Comparison of ENCODE assay signal across 30 cellular contexts in genomic region chr5:39331993-39332392, GRCh38. TPM values are rescaled to one million over a fixed set of nuclear protein-coding genes. Genes with fewer than 3 reads are reported as not detected.
"Had no signal": no experiment of that assay in that cellular context is flagged by ENCODE, and none has a peak within 500 bp of the region (broad histone marks: within the 10 kb centered on the region; RNA-seq: fewer than 3 reads in every experiment).

No MANE protein-coding gene starts in this region.

- H3K9me3 Mint-ChIP-seq: activated B cell treated with CpG ODN at 0.5 μM for 24 hours; effector memory CD8-positive, alpha-beta T cell; type B pancreatic cell had no signal

- H3K27ac Mint-ChIP-seq: activated B cell treated with CpG ODN at 0.5 μM for 24 hours; activated naive CD8-positive, alpha-beta T cell treated with anti-CD3 and anti-CD28 coated beads for 36 hours; effector memory CD8-positive, alpha-beta T cell; neural progenitor cell; type B pancreatic cell had no signal

- H3K27me3 ChIP-seq: colonic mucosa, esophagus muscularis mucosa, gastrocnemius medialis, neural progenitor cell, sigmoid colon, spleen had no signal

- H3K4me3 ChIP-seq: colonic mucosa, dorsolateral prefrontal cortex, esophagus muscularis mucosa, gastrocnemius medialis, lower lobe of right lung, neural progenitor cell, sigmoid colon, spleen, thoracic aorta had no signal

- H3K36me3 ChIP-seq: colonic mucosa, esophagus muscularis mucosa, gastrocnemius medialis, lower lobe of right lung, neural progenitor cell, sigmoid colon, spleen, thoracic aorta had no signal

- H3K27ac ChIP-seq: colonic mucosa, dorsolateral prefrontal cortex, esophagus muscularis mucosa, gastrocnemius medialis, lower lobe of right lung, neural progenitor cell, sigmoid colon, spleen, thoracic aorta had no signal

- H3K4me1 Mint-ChIP-seq: activated B cell treated with CpG ODN at 0.5 μM for 24 hours; activated naive CD8-positive, alpha-beta T cell treated with anti-CD3 and anti-CD28 coated beads for 36 hours; naive thymus-derived CD8-positive, alpha-beta T cell; neural progenitor cell had no signal

- H3K9ac ChIP-seq: neural progenitor cell had no signal

- DNase-seq: activated B cell treated with CpG ODN at 0.5 μM for 24 hours; activated CD4-positive, alpha-beta T cell treated with anti-CD3 and anti-CD28 coated beads for 4 hours; activated CD4-positive, alpha-beta T cell treated with anti-CD3 and anti-CD28 coated beads, Interleukin-2, amount 50 U/mL, for 48 hours; activated CD8-positive, alpha-beta memory T cell treated with anti-CD3 and anti-CD28 coated beads, Interleukin-2, amount 50 U/mL, for 48 hours; activated naive CD4-positive, alpha-beta T cell treated with Interleukin-2 at 50 U/mL for 16 hours; activated naive CD8-positive, alpha-beta T cell treated with anti-CD3 and anti-CD28 coated beads for 36 hours; activated T-cell treated with anti-CD3 and anti-CD28 coated beads, Interleukin-2, amount 50 U/mL, for 48 hours; amniotic stem cell; colonic mucosa; dorsolateral prefrontal cortex; effector memory CD8-positive, alpha-beta T cell; gastrocnemius medialis; head of caudate nucleus; left colon; lower lobe of right lung; naive thymus-derived CD8-positive, alpha-beta T cell; sigmoid colon; spleen; stimulated activated CD4-positive, alpha-beta T cell treated with anti-CD3 and anti-CD28 coated beads, Interleukin-4, amount 100 ng/mL, for 1 hour; stimulated activated naive CD4-positive, alpha-beta T cell; T-helper 9 cell had no signal

- H3K27me3 Mint-ChIP-seq: activated B cell treated with CpG ODN at 0.5 μM for 24 hours; activated naive CD8-positive, alpha-beta T cell treated with anti-CD3 and anti-CD28 coated beads for 36 hours; type B pancreatic cell had no signal

- H3K4me3 Mint-ChIP-seq: activated B cell treated with CpG ODN at 0.5 μM for 24 hours; activated naive CD8-positive, alpha-beta T cell treated with anti-CD3 and anti-CD28 coated beads for 36 hours; effector memory CD8-positive, alpha-beta T cell; naive thymus-derived CD8-positive, alpha-beta T cell; neural progenitor cell; type B pancreatic cell had no signal

- H3K36me3 Mint-ChIP-seq: activated naive CD8-positive, alpha-beta T cell treated with anti-CD3 and anti-CD28 coated beads for 36 hours; naive thymus-derived CD8-positive, alpha-beta T cell; neural progenitor cell; type B pancreatic cell had no signal

- H2AFZ ChIP-seq: neural progenitor cell had no signal

- H3K4me1 ChIP-seq: colonic mucosa, esophagus muscularis mucosa, gastrocnemius medialis, lower lobe of right lung, neural progenitor cell, sigmoid colon, spleen had no signal

- H3K4me2 ChIP-seq: neural progenitor cell had no signal

- H3K9me3 ChIP-seq: colonic mucosa, esophagus muscularis mucosa, gastrocnemius medialis, lower lobe of right lung, sigmoid colon, spleen, thoracic aorta had no signal

RNA-seq across cellular contexts. Expression of gene C9, which starts 32.3 kb away (rescaled TPM):
- total RNA-seq: activated B cell treated with CpG ODN at 0.5 μM for 24 hours; activated CD8-positive, alpha-beta memory T cell treated with anti-CD3 and anti-CD28 coated beads for 36 hours; activated naive CD8-positive, alpha-beta T cell treated with anti-CD3 and anti-CD28 coated beads for 36 hours; bronchial epithelial cell; dorsolateral prefrontal cortex; endothelial cell of umbilical vein; esophagus muscularis mucosa; left colon; mesenteric fat pad; naive thymus-derived CD8-positive, alpha-beta T cell; sigmoid colon; T-helper 1 cell treated with Interleukin-12 subunit alpha and Interleukin-12 subunit beta and Interleukin-4 antibody, amounts not matched to agents 30 ng/mL and 1 ng/mL, for 36 hours; thoracic aorta had no signal
- polyA plus RNA-seq: naive thymus-derived CD8-positive, alpha-beta T cell; spleen had no signal
